15 cellular contexts compared by ENCODE assay signal in the genomic region with DNA sequence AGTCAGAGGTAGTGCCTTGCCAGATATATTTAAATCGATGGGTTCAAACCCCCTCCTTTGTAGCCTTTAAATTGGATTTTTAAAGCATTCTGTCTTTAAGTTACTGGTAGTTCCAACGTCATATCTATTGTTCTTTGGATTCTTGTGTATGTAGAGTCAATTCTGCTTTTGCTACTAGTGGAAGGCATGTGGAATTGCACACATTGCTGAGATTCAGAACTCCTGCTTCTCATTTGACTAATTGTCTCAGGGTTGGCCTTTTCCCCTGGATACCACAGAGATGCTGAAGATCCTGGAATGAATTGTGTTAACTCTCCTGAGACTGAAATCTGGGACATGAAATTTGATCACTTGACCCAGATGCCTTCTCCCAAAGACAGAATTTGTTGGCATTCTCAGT.
DNase-seq lines count a peak whose midpoint lies in the region; ATAC-seq and TF ChIP-seq lines count a peak whose summit lies in the region.
"Had no signal": no experiment of that assay in that cellular context is flagged by ENCODE, and none has a peak within 500 bp of the region (broad histone marks: within the 10 kb centered on the region; RNA-seq: fewer than 3 reads in every experiment).

No MANE protein-coding gene starts in this region.

- CTCF ChIA-PET in A673 (lab: Charles Lee) (no interaction called here), WTC11 (lab: Charles Lee) (no interaction called here)

- H4K20me1 ChIP-seq in GM23338 (replicated peaks; ENCODE audit: insufficient read depth), result no peaks in the 10 kb centered on the region

- peak; percentile 65 for ATAC-seq in GM23338
- peak; percentile 78 for ATAC-seq in WTC11
- ATAC-seq in GM18858 (IDR thresholded peaks at IDR 0.05; ENCODE audit: unreplicated experiment), result no peak
- ATAC-seq: GM12878 had no signal

- H3K27ac Mint-ChIP-seq in GM23338 (no peak overlapping the region), WTC11 (no peak overlapping the region)

- no peaks in the 10 kb centered on the region for H3K79me2 ChIP-seq in GM23338 (replicated peaks; ENCODE audit: insufficient read depth)

- H3K27ac ChIP-seq in A673 (ENCODE audit: low read depth, low read length, poor library complexity, severe bottlenecking), result no peak overlapping the region
- H3K27ac ChIP-seq in GM23338 (ENCODE audit: low read depth), result no peak overlapping the region
- H3K27ac ChIP-seq in ovary, result no peak overlapping the region
- H3K27ac ChIP-seq: upper lobe of left lung had no signal

- H3K36me3 ChIP-seq in A673 (ENCODE audit: insufficient read depth, low read length, poor library complexity, severe bottlenecking) (no peaks in the 10 kb centered on the region), GM23338 (ENCODE audit: insufficient read depth) (no peaks in the 10 kb centered on the region), ovary (no peaks in the 10 kb centered on the region)
- H3K36me3 ChIP-seq: upper lobe of left lung had no signal

- H2AFZ ChIP-seq in GM23338, result no peak overlapping the region

- H3K36me3 Mint-ChIP-seq in GM23338 (ENCODE audit: low read depth), result peaks cover 2% of the 10 kb centered on the region; the same call in 1 of the 3 replicates
- H3K36me3 Mint-ChIP-seq in WTC11, result no peaks in the 10 kb centered on the region

- H3K4me3 ChIP-seq in A673 (ENCODE audit: low read depth, low read length, poor library complexity, severe bottlenecking) (no peak overlapping the region), GM23338 (no peak overlapping the region), ovary (no peak overlapping the region)
- H3K4me3 ChIP-seq: GM12878, upper lobe of left lung had no signal

- no peak overlapping the region for H3K4me3 Mint-ChIP-seq in GM23338
- no peak overlapping the region for H3K4me3 Mint-ChIP-seq in WTC11

- no peaks in the 10 kb centered on the region for H3K9me2 ChIP-seq in GM23338 (ENCODE audit: insufficient read depth)

- H3K4me1 Mint-ChIP-seq in GM23338, result peaks cover 11% of the 10 kb centered on the region; the same call in 2 of the 3 replicates
- H3K4me1 Mint-ChIP-seq in WTC11, result peaks cover 15% of the 10 kb centered on the region

- no peaks in the 10 kb centered on the region for H3K9me3 ChIP-seq in A673 (ENCODE audit: low read depth, low read length, poor library complexity, severe bottlenecking)
- H3K9me3 ChIP-seq in ovary, result no peaks in the 10 kb centered on the region
- H3K9me3 ChIP-seq: upper lobe of left lung had no signal

- 39 to 47% (median 39%) methylated on average over 2 of the region's 2 CpGs for WGBS in ovary, 3 donors

- H3F3A ChIP-seq in GM23338 (replicated peaks; ENCODE audit: low read depth), result no peaks in the 10 kb centered on the region

- intact Hi-C loops in A673 (cut with micrococcal nuclease; ENCODE audit: unreplicated experiment), result no loop called here
- intact Hi-C loops in ovary (cut with DNase I), result no loop called here

- DNase-seq in A673 (ENCODE audit: low spot score) (peak; percentile 11), GM23338 (ENCODE audit: low spot score) (peak; percentile 59), WTC11 (ENCODE audit: low spot score) (no peak), iPS-NIHi11 (ENCODE audit: low spot score) (peak; percentile 19), germinal center (ENCODE audit: low spot score) (no peak), ovary (no peak)
- DNase-seq in activated CD8-positive, alpha-beta memory T cell treated with anti-CD3 and anti-CD28 coated beads, Interleukin-2, amount 50 U/mL, for 4 hours, result no peak
- DNase-seq: activated CD4-positive, CD25-positive, alpha-beta regulatory T cell; effector CD4-positive, alpha-beta T cell; kidney; NCI-H146; OCI-M1; upper lobe of left lung had no signal

- TF ChIP-seq EP300 in ovary (IDR thresholded peaks at IDR 0.05), result no peak

- H3K4me2 ChIP-seq in GM23338, result no peak overlapping the region

- no TSS peak for BruUV-seq in A673 (replicated peaks; lab: Mats Ljungman, UMichigan)

- POLR2A ChIA-PET in A673 (lab: Charles Lee; ENCODE audit: low non-redundant PET), result no interaction called here
- POLR2A ChIA-PET in WTC11 (lab: Charles Lee), result no interaction called here

- TF ChIP-seq CTCF in A673 (conservative IDR thresholded peaks at IDR 0.05; ENCODE audit: low read depth, low read length), result peak; percentile 35
- TF ChIP-seq CTCF in GM23338 (conservative IDR thresholded peaks at IDR 0.05; ENCODE audit: low read depth in 2 of 2), result peak; percentile 39 to 45; a peak in 3 of 4 replicates
- peak; percentile 37; the same call in 1 of the 2 replicates for TF ChIP-seq CTCF in WTC11 (IDR thresholded peaks at IDR 0.05)
- no peak for TF ChIP-seq CTCF in ovary (IDR thresholded peaks at IDR 0.05)

- no peak for TF ChIP-seq POLR2A in ovary (IDR thresholded peaks at IDR 0.05)

- H3K9me3 Mint-ChIP-seq in GM23338, result no peaks in the 10 kb centered on the region; the same call in 2 of the 3 replicates
- H3K9me3 Mint-ChIP-seq in WTC11, result 0 out of 2 replicates have a peak, but pooled peaks cover 6% of the 10 kb centered on the region

- no peaks in the 10 kb centered on the region for H3K4me1 ChIP-seq in A673 (ENCODE audit: insufficient read depth, low read length, poor library complexity, severe bottlenecking)
- H3K4me1 ChIP-seq in GM23338 (ENCODE audit: insufficient read depth), result no peaks in the 10 kb centered on the region
- no peaks in the 10 kb centered on the region for H3K4me1 ChIP-seq in ovary (ENCODE audit: insufficient read depth)
- H3K4me1 ChIP-seq: upper lobe of left lung had no signal

- H3K27me3 ChIP-seq in A673 (replicated peaks; ENCODE audit: insufficient read depth, low read depth, low read length, poor library complexity) (no peaks in the 10 kb centered on the region), GM23338 (ENCODE audit: insufficient read depth) (no peaks in the 10 kb centered on the region), ovary (no peaks in the 10 kb centered on the region)
- H3K27me3 ChIP-seq: upper lobe of left lung had no signal

- peaks cover 3% of the 10 kb centered on the region for H3K27me3 Mint-ChIP-seq in GM23338 (ENCODE audit: insufficient read depth, low read depth, poor library complexity)
- H3K27me3 Mint-ChIP-seq in WTC11 (ENCODE audit: low read depth), result no peaks in the 10 kb centered on the region

TF ChIP-seq in GM23338, 12 proteins besides CTCF, POLR2A, EP300 and RAD21 (continues in another document):
- TF ChIP-seq ZNF114 (CRISPR knock-in tag; IDR thresholded peaks at IDR 0.05) (no peak), STAT1 (IDR thresholded peaks at IDR 0.05; ENCODE audit: unreplicated experiment) (no peak), CREB1 (CRISPR knock-in tag; IDR thresholded peaks at IDR 0.05; ENCODE audit: low read depth) (peak; percentile 20; the same call in 1 of the 2 replicates), POLR2AphosphoS5 (IDR thresholded peaks at IDR 0.05; ENCODE audit: low read depth) (no peak)

TF ChIP-seq in WTC11, 78 proteins besides CTCF, POLR2A, EP300 and RAD21:
- TF ChIP-seq, protein P1, sequence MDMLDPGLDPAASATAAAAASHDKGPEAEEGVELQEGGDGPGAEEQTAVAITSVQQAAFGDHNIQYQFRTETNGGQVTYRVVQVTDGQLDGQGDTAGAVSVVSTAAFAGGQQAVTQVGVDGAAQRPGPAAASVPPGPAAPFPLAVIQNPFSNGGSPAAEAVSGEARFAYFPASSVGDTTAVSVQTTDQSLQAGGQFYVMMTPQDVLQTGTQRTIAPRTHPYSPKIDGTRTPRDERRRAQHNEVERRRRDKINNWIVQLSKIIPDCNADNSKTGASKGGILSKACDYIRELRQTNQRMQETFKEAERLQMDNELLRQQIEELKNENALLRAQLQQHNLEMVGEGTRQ (CRISPR knock-in tag; IDR thresholded peaks at IDR 0.05), result no peak
- TF ChIP-seq, protein P2, sequence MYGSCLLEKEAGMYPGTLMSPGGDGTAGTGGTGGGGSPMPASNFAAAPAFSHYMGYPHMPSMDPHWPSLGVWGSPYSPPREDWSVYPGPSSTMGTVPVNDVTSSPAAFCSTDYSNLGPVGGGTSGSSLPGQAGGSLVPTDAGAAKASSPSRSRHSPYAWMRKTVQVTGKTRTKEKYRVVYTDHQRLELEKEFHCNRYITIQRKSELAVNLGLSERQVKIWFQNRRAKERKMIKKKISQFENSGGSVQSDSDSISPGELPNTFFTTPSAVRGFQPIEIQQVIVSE (CRISPR knock-in tag; IDR thresholded peaks at IDR 0.05; ENCODE audit: borderline replicate concordance), result no peak
- TF ChIP-seq OVOL2 (CRISPR knock-in tag; IDR thresholded peaks at IDR 0.05; ENCODE audit: borderline replicate concordance) (no peak), RELA (CRISPR knock-in tag; IDR thresholded peaks at IDR 0.05; ENCODE audit: borderline replicate concordance) (no peak), NFYB (CRISPR knock-in tag; conservative IDR thresholded peaks at IDR 0.05; ENCODE audit: low read depth) (no peak), FOXJ3 (CRISPR knock-in tag; IDR thresholded peaks at IDR 0.05; ENCODE audit: borderline replicate concordance) (no peak), SMAD4 (CRISPR knock-in tag; IDR thresholded peaks at IDR 0.05) (no peak)
- TF ChIP-seq, protein P3, sequence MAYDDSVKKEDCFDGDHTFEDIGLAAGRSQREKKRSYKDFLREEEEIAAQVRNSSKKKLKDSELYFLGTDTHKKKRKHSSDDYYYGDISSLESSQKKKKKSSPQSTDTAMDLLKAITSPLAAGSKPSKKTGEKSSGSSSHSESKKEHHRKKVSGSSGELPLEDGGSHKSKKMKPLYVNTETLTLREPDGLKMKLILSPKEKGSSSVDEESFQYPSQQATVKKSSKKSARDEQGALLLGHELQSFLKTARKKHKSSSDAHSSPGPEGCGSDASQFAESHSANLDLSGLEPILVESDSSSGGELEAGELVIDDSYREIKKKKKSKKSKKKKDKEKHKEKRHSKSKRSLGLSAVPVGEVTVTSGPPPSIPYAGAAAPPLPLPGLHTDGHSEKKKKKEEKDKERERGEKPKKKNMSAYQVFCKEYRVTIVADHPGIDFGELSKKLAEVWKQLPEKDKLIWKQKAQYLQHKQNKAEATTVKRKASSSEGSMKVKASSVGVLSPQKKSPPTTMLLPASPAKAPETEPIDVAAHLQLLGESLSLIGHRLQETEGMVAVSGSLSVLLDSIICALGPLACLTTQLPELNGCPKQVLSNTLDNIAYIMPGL (CRISPR knock-in tag; IDR thresholded peaks at IDR 0.05), result no peak
- TF ChIP-seq, protein P4, sequence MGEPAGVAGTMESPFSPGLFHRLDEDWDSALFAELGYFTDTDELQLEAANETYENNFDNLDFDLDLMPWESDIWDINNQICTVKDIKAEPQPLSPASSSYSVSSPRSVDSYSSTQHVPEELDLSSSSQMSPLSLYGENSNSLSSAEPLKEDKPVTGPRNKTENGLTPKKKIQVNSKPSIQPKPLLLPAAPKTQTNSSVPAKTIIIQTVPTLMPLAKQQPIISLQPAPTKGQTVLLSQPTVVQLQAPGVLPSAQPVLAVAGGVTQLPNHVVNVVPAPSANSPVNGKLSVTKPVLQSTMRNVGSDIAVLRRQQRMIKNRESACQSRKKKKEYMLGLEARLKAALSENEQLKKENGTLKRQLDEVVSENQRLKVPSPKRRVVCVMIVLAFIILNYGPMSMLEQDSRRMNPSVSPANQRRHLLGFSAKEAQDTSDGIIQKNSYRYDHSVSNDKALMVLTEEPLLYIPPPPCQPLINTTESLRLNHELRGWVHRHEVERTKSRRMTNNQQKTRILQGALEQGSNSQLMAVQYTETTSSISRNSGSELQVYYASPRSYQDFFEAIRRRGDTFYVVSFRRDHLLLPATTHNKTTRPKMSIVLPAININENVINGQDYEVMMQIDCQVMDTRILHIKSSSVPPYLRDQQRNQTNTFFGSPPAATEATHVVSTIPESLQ (CRISPR knock-in tag; IDR thresholded peaks at IDR 0.05), result no peak

Comparison
In these comparisons a context has a peak if more than half of its experiments do, and no peak if none do; other contexts are left out.
1. DNase-seq: peak in A673 (single experiment), GM23338 (single experiment) and iPS-NIHi11 (single experiment); none in WTC11 (single experiment), germinal center (single experiment), activated CD8-positive, alpha-beta memory T cell treated with anti-CD3 and anti-CD28 coated beads, Interleukin-2, amount 50 U/mL, for 4 hours (single experiment) and ovary (0 of 5).
2. CTCF ChIP-seq: peak in A673 (single experiment), GM23338 (2 of 2) and WTC11 (single experiment); none in ovary (0 of 3).